20 cellular contexts compared by ENCODE assay signal in genomic region chr17:21682130-21682529, GRCh38. TPM values are rescaled to one million over a fixed set of nuclear protein-coding genes. Genes with fewer than 3 reads are reported as not detected.
"Had no signal": no experiment of that assay in that cellular context is flagged by ENCODE, and none has a peak within 500 bp of the region (broad histone marks: within the 10 kb centered on the region; RNA-seq: fewer than 3 reads in every experiment).

No MANE protein-coding gene starts in this region.

RNA-seq across cellular contexts. Expression of gene KCNJ18, which starts 10.2 kb away (rescaled TPM):
- total RNA-seq: heart right ventricle, hepatocyte, left colon, left ventricle myocardium superior, lower lobe of right lung, mammary epithelial cell, mesothelial cell of epicardium, mononuclear cell, natural killer cell, omental fat pad, ovary, prostate gland, right cardiac atrium, skeletal muscle tissue, smooth muscle cell, stomach, thoracic aorta, upper lobe of right lung had no signal
- polyA plus RNA-seq: heart right ventricle, hepatocyte, keratinocyte, mammary epithelial cell, neural cell, ovary, right cardiac atrium, smooth muscle cell, stomach had no signal
